10 cellular contexts compared by ENCODE assay signal in genomic region chrX:136204571-136204970, GRCh38. TPM values are rescaled to one million over a fixed set of nuclear protein-coding genes. Genes with fewer than 3 reads are reported as not detected.
DNase-seq lines count a peak whose midpoint lies in the region; ATAC-seq and TF ChIP-seq lines count a peak whose summit lies in the region.
"Had no signal": no experiment of that assay in that cellular context is flagged by ENCODE, and none has a peak within 500 bp of the region (broad histone marks: within the 10 kb centered on the region; RNA-seq: fewer than 3 reads in every experiment).

No MANE protein-coding gene starts in this region.

- H3K27me3 ChIP-seq in breast epithelium (peaks cover 0 to 51% of the 10 kb centered on the region in 2 donors), layer of hippocampus (ENCODE audit: control insufficient read depth, insufficient read depth, low read length) (no peaks in the 10 kb centered on the region), transverse colon (no peaks in the 10 kb centered on the region)

- no peak for ATAC-seq in HG03108 (IDR thresholded peaks at IDR 0.05; ENCODE audit: unreplicated experiment)

- TF ChIP-seq CTCF in breast epithelium (IDR thresholded peaks at IDR 0.05) (no peak), transverse colon (IDR thresholded peaks at IDR 0.05) (no peak)

- H3K27ac ChIP-seq in breast epithelium (peak overlapping the region; percentile 46 to 57), layer of hippocampus (ENCODE audit: low read depth, low read length) (peak overlapping the region; percentile 15), transverse colon (peak overlapping the region; percentile 77 to 82 (median 80))

- H3K36me3 ChIP-seq in breast epithelium (no peaks in the 10 kb centered on the region), transverse colon (peaks cover 0 to 5% (median 0%) of the 10 kb centered on the region in 4 donors)

- peak; percentile 59 for DNase-seq in activated effector memory CD4-positive, alpha-beta T cell treated with anti-CD3 and anti-CD28 coated beads, Interleukin-2, amount 50 U/mL, for 16 hours
- DNase-seq in activated effector memory CD4-positive, alpha-beta T cell treated with Interleukin-2 at 50 U/mL for 16 hours = no peak
- DNase-seq in breast epithelium (ENCODE audit: low spot score in 2 of 2) (no peak), transverse colon (peak; percentile 62), NCI-H524 (lab: John Stamatoyannopoulos, UW) (no peak), COLO829 (ENCODE audit: low spot score) (no peak)
- DNase-seq: NCI-H1048; stimulated activated CD4-positive, alpha-beta T cell treated with anti-CD3 and anti-CD28 coated beads, Interleukin-2, amount 100 ng/mL, for 48 hours had no signal

- WGBS in transverse colon (ENCODE audit: low coverage in 1 of 2), 2 donors = 19% methylated on average over 2 of the region's 2 CpGs; no CpG with 5 or more reads in 1 of the 2 donors

- TF ChIP-seq POLR2A in breast epithelium (IDR thresholded peaks at IDR 0.05) = no peak
- no peak for TF ChIP-seq POLR2A in transverse colon (IDR thresholded peaks at IDR 0.05)

- TF ChIP-seq EP300 in transverse colon (IDR thresholded peaks at IDR 0.05; ENCODE audit: low read depth) = no peak

- H3K4me1 ChIP-seq in breast epithelium = no peaks in the 10 kb centered on the region
- peaks cover 11 to 47% (median 12%) of the 10 kb centered on the region in 4 donors for H3K4me1 ChIP-seq in transverse colon

- peak overlapping the region in 1 of 3 donors; percentile 38 for H3K4me3 ChIP-seq in breast epithelium
- peak overlapping the region in 1 of 4 donors; percentile 18 for H3K4me3 ChIP-seq in transverse colon

- H3K9me3 ChIP-seq in breast epithelium (no peaks in the 10 kb centered on the region), transverse colon (no peaks in the 10 kb centered on the region)

- in situ Hi-C loops in transverse colon (cut with MboI; ENCODE audit: low pct_ligation_motif_present in 1 of 4, low pct_unique_long_range_greater_than_20kb in 1 of 4, low sequenced_read_pairs in 3 of 4) = loop anchor here in 1 of 4 donors (25.0 kb wide), 1 partner anchor 167 kb away; no protein-coding TSS in a partner anchor

- intact Hi-C loops in breast epithelium (cut with DNase I; ENCODE audit: low total_unique reads) = no loop called here
- intact Hi-C loops in transverse colon (cut with DNase I; ENCODE audit: low total_unique reads) = loop anchor here (5.0 kb wide), 1 partner anchor 172 kb away; no protein-coding TSS in a partner anchor

RNA-seq across cellular contexts. Expression of gene MAP7D3, which starts 46.6 kb away (rescaled TPM):
- total RNA-seq in breast epithelium (10 to 100 TPM; 10.5 to 48.5 (median 19.3) TPM), transverse colon (10 to 100 TPM in 1 of 4 donors, 1 to 10 TPM in 3; 2.2 to 10.9 (median 5.2) TPM)

RNA-seq across cellular contexts. Expression of gene FHL1, which starts 57.2 kb away (rescaled TPM):
- total RNA-seq in breast epithelium (1,000 to 10,000 TPM in 1 of 3 donors, 100 to 1,000 TPM in 2; 299 to 1,250 (median 654) TPM), transverse colon (100 to 1,000 TPM; 139 to 617 (median 162) TPM)

Comparison
In these comparisons a context has a peak if more than half of its experiments do, and no peak if none do; other contexts are left out.
1. DNase-seq: peak in activated effector memory CD4-positive, alpha-beta T cell treated with anti-CD3 and anti-CD28 coated beads, Interleukin-2, amount 50 U/mL, for 16 hours (single experiment) and transverse colon (single experiment); none in activated effector memory CD4-positive, alpha-beta T cell treated with Interleukin-2 at 50 U/mL for 16 hours (single experiment), breast epithelium (0 of 2), NCI-H524 (0 of 2) and COLO829 (single experiment).
2. H3K27ac ChIP-seq: peak in every context shown above with its lines; median percentile 80 in transverse colon; 52 in breast epithelium; 15 in layer of hippocampus.